ENCODE assay signal across 14 cellular contexts in genomic region chr12:93145086-93145485, GRCh38.
DNase-seq lines count a peak whose midpoint lies in the region; ATAC-seq, FAIRE-seq and TF ChIP-seq lines count a peak whose summit lies in the region.
"Had no signal": no experiment of that assay in that cellular context is flagged by ENCODE, and none has a peak within 500 bp of the region (broad histone marks: within the 10 kb centered on the region; RNA-seq: fewer than 3 reads in every experiment).

No MANE protein-coding gene starts in this region.

- FAIRE-seq in GM19239 (lab: Jason Lieb, UNC) = peak; percentile 33
- FAIRE-seq: RCC 7860 had no signal

- H3K4me1 Mint-ChIP-seq in progenitor cell of endocrine pancreas (ENCODE audit: low read depth) = peaks cover 37% of the 10 kb centered on the region

- DNase-seq in GM19239 (ENCODE audit: insufficient read length, low spot score) (no peak), NCI-H2196 (lab: John Stamatoyannopoulos, UW; ENCODE audit: unreplicated experiment) (peak; percentile 61), epithelial cell of prostate (ENCODE audit: low read depth, low spot score) (no peak), progenitor cell of endocrine pancreas (ENCODE audit: low spot score, unreplicated experiment) (no peak), NCI-H2227 treated with DMSO at 0.1 percent for 48 hours (lab: John Stamatoyannopoulos, UW) (no peak), mucosa of gallbladder (ENCODE audit: low spot score) (no peak)
- DNase-seq: activated B cell treated with CpG ODN at 0.5 μM for 24 hours, activated gamma-delta T cell treated with Interleukin-2 at 50 U/mL for 16 hours, anterior cingulate cortex, C1 segment of cervical spinal cord, KG1, NCI-H1436 had no signal

- ATAC-seq in activated CD4-positive, CD25-positive, alpha-beta regulatory T cell treated with anti-CD3 and anti-CD28 coated beads, Interleukin-2, amount 50 U/mL, for 24 hours = no peak

- peaks cover 2% of the 10 kb centered on the region for H3K9me3 Mint-ChIP-seq in progenitor cell of endocrine pancreas (ENCODE audit: low read depth)

- H3K27ac ChIP-seq in epithelial cell of prostate = peak overlapping the region; percentile 32

- TF ChIP-seq CTCF in progenitor cell of endocrine pancreas (IDR thresholded peaks at IDR 0.05; ENCODE audit: unreplicated experiment) = no peak

- H3K36me3 Mint-ChIP-seq in progenitor cell of endocrine pancreas (ENCODE audit: insufficient read depth) = no peaks in the 10 kb centered on the region

- peak overlapping the region; percentile 59 for H3K27ac Mint-ChIP-seq in progenitor cell of endocrine pancreas
- H3K27ac Mint-ChIP-seq: activated B cell treated with CpG ODN at 0.5 μM for 24 hours had no signal

- no peak overlapping the region for H3K4me3 Mint-ChIP-seq in progenitor cell of endocrine pancreas (ENCODE audit: low read depth)
- H3K4me3 Mint-ChIP-seq: activated B cell treated with CpG ODN at 0.5 μM for 24 hours had no signal

- no peaks in the 10 kb centered on the region for H3K27me3 Mint-ChIP-seq in progenitor cell of endocrine pancreas
- H3K27me3 Mint-ChIP-seq: activated B cell treated with CpG ODN at 0.5 μM for 24 hours had no signal
